9 cellular contexts compared by ENCODE assay signal in genomic region chr5:76787237-76787636, GRCh38. TPM values are rescaled to one million over a fixed set of nuclear protein-coding genes. Genes with fewer than 3 reads are reported as not detected.
DNase-seq lines count a peak whose midpoint lies in the region; TF ChIP-seq lines count a peak whose summit lies in the region.
"Had no signal": no experiment of that assay in that cellular context is flagged by ENCODE, and none has a peak within 500 bp of the region (broad histone marks: within the 10 kb centered on the region; RNA-seq: fewer than 3 reads in every experiment).

No MANE protein-coding gene starts in this region.

- H3K4me3 ChIP-seq in mesendoderm (ENCODE audit: low read length), result no peak overlapping the region

- WGBS in mesendoderm (ENCODE audit: extremely low coverage, insufficient coverage, low lambda C conversion rate), result no CpG with 5 or more reads among the region's 2 CpGs

- H3K9me3 Mint-ChIP-seq in mesothelial cell of epicardium, result no peaks in the 10 kb centered on the region

- no peak overlapping the region for H3K4me2 ChIP-seq in mesendoderm (ENCODE audit: low read length)

- no peaks in the 10 kb centered on the region for H3K79me1 ChIP-seq in mesendoderm (ENCODE audit: low read length)

- no peak overlapping the region for H4K8ac ChIP-seq in mesendoderm (ENCODE audit: low read depth, low read length)

- DNase-seq in NCI-H69 (lab: John Stamatoyannopoulos, UW) (peak; percentile 44), dermis microvascular lymphatic vessel endothelial cell (ENCODE audit: low read depth in 2 of 2) (peak; percentile 76 to 97), mesothelial cell of epicardium (ENCODE audit: low spot score in 2 of 2, unreplicated experiment in 2 of 2) (peak in 1 of 2 experiments; percentile 39), mesendoderm (no peak), NOMO-1 treated with DMSO at 0.1 percent for 48 hours (lab: John Stamatoyannopoulos, UW; ENCODE audit: unreplicated experiment) (no peak), putamen (ENCODE audit: low spot score) (no peak)
- DNase-seq in activated CD4-positive, alpha-beta T cell treated with anti-CD3 and anti-CD28 coated beads for 4 hours, result no peak
- DNase-seq: activated CD4-positive, alpha-beta T cell treated with anti-CD3 and anti-CD28 coated beads, Interleukin-2, amount 10 ng/mL, durations not matched to agents 24 days and 14 days had no signal

- H3K36me3 ChIP-seq in mesendoderm (ENCODE audit: control insufficient read depth, insufficient read depth, low read length), result no peaks in the 10 kb centered on the region

- TF ChIP-seq CTCF in C4-2B (conservative IDR thresholded peaks at IDR 0.05) (no peak), mesothelial cell of epicardium (IDR thresholded peaks at IDR 0.05; ENCODE audit: unreplicated experiment) (no peak)

- no peaks in the 10 kb centered on the region for H3K79me2 ChIP-seq in mesendoderm (ENCODE audit: control insufficient read depth, insufficient read depth, low read length)

- H3K4ac ChIP-seq in mesendoderm (ENCODE audit: low read depth, low read length), result no peak overlapping the region

- H2BK15ac ChIP-seq in mesendoderm (replicated peaks; ENCODE audit: low read depth), result no peak overlapping the region

- no peak overlapping the region for H4K5ac ChIP-seq in mesendoderm (ENCODE audit: low read length)

- H3K27me3 ChIP-seq in mesendoderm (ENCODE audit: insufficient read depth, low read length, poor library complexity), result no peaks in the 10 kb centered on the region

- H2BK5ac ChIP-seq in mesendoderm (ENCODE audit: low read length), result no peak overlapping the region

- H3K56ac ChIP-seq in mesendoderm (ENCODE audit: low read length), result no peak overlapping the region

- H3K9ac ChIP-seq in mesendoderm (ENCODE audit: low read length), result no peak overlapping the region

- peak overlapping the region; percentile 81 for H3K27ac Mint-ChIP-seq in mesothelial cell of epicardium
- H3K27ac Mint-ChIP-seq: activated CD4-positive, alpha-beta T cell treated with anti-CD3 and anti-CD28 coated beads, Interleukin-2, amount 10 ng/mL, durations not matched to agents 24 days and 14 days had no signal

- H3K36me3 Mint-ChIP-seq in mesothelial cell of epicardium, result no peaks in the 10 kb centered on the region

- H3K4me1 ChIP-seq in mesendoderm (ENCODE audit: control insufficient read depth, low read depth, low read length), result no peaks in the 10 kb centered on the region

- no peak overlapping the region for H3K23ac ChIP-seq in mesendoderm (ENCODE audit: low read length)

- no peak overlapping the region for H2BK120ac ChIP-seq in mesendoderm (ENCODE audit: low read depth, low read length)

- no peak overlapping the region for H3K18ac ChIP-seq in mesendoderm (ENCODE audit: low read length)

- H3K27ac ChIP-seq in C4-2B (peak overlapping the region; percentile 54), mesendoderm (ENCODE audit: low read depth, low read length) (no peak overlapping the region)

- H3K4me1 Mint-ChIP-seq in mesothelial cell of epicardium, result peaks cover 47% of the 10 kb centered on the region

- no peak overlapping the region for H3K4me3 Mint-ChIP-seq in mesothelial cell of epicardium
- H3K4me3 Mint-ChIP-seq: activated CD4-positive, alpha-beta T cell treated with anti-CD3 and anti-CD28 coated beads, Interleukin-2, amount 10 ng/mL, durations not matched to agents 24 days and 14 days had no signal

- no peaks in the 10 kb centered on the region for H3K27me3 Mint-ChIP-seq in mesothelial cell of epicardium (ENCODE audit: low read depth)

- H2AK5ac ChIP-seq in mesendoderm (ENCODE audit: low read length), result no peak overlapping the region

RNA-seq across cellular contexts. Expression of gene F2RL1, which starts 31.6 kb away (rescaled TPM):
- total RNA-seq in dermis microvascular lymphatic vessel endothelial cell (61.2 and 98.1 TPM in 2 replicates), mesothelial cell of epicardium (5.7 to 6.6 TPM (median 6.6 TPM) in 3 replicates)
- polyA plus RNA-seq in mesendoderm (2013, experiment 1 of 2), result 36.3 TPM
- 35.7 TPM for polyA plus RNA-seq in mesendoderm (2013, experiment 2 of 2)

Comparison
In these comparisons a context has a peak if more than half of its experiments do, and no peak if none do; other contexts are left out.
1. DNase-seq: peak in NCI-H69 (single experiment) and dermis microvascular lymphatic vessel endothelial cell (2 of 2); none in mesendoderm (single experiment), NOMO-1 treated with DMSO at 0.1 percent for 48 hours (single experiment), putamen (single experiment) and activated CD4-positive, alpha-beta T cell treated with anti-CD3 and anti-CD28 coated beads for 4 hours (0 of 2).